In genomic region chr7:94602181-94602580, GRCh38 we compare ENCODE assay signal across 19 cellular contexts.
"Had no signal": no experiment of that assay in that cellular context is flagged by ENCODE, and none has a peak within 500 bp of the region (broad histone marks: within the 10 kb centered on the region; RNA-seq: fewer than 3 reads in every experiment).

No MANE protein-coding gene starts in this region.

- H3K27ac ChIP-seq: KMS-11, SJSA1, SK-N-MC had no signal

- H3K4me3 ChIP-seq: K562, SJSA1, SK-N-MC had no signal

- FAIRE-seq: K562 had no signal

- H3K4me2 ChIP-seq: KMS-11 had no signal

- H3K27me3 ChIP-seq: SJSA1 had no signal

- ATAC-seq: K562 had no signal

- H3K9ac ChIP-seq: KMS-11 had no signal

- H3K9me3 ChIP-seq: SJSA1 had no signal

- DNase-seq: Kasumi-1, MV-4-11, NCI-H1048, NCI-H1105, NCI-H1436 treated with DMSO at 0.1 percent for 48 hours, NCI-H1694 treated with DMSO at 0.1 percent for 48 hours, NCI-H1930, NCI-H2081, NCI-H2107, NCI-H2227 treated with DMSO at 0.1 percent for 48 hours, NCI-H526 treated with DMSO at 0.1 percent for 48 hours, NCI-H774, Right ventricle myocardium superior, RPMI8226, SIG-M5 had no signal

- H3K4me1 ChIP-seq: SJSA1 had no signal
